1 cellular context compared by ENCODE assay signal in the genomic region with DNA sequence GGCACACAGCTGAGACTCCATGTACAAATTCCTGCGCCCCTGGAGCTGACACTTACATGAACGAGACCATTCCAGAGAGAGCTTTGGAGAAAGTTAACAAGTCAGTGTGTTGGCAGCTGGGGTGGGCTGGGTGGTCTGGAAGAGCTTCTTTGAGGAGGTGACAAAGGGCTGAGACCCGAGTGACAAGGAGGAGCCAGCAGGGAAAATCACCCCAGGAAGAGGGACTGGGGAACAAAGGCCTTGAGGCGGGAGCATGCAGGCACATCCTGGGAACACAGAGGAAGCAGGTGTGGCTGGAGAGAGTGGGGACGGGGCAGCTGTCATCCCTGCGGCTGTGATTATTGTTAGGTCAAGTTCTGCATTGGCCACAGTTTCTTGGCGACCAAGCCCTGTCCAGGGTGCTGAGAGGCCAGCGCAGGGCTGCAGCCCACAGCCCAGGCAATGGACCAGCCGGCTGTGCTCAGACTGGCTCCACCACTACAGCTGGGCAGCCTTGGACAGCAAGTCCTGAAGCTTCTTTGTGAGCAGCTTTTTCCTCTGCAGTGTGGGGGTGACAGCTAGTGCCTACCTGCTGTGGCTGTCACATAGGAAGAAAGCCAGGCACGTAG.
A peak's percentile ranks its signal among the peaks of the same experiment; 100 is the strongest.
TF ChIP-seq lines count a peak whose summit lies in the region.

No MANE protein-coding gene starts in this region.

TF ChIP-seq in HepG2, 621 proteins besides CTCF, POLR2A, EP300 and RAD21 (continued from another document):
- TF ChIP-seq, protein P1, sequence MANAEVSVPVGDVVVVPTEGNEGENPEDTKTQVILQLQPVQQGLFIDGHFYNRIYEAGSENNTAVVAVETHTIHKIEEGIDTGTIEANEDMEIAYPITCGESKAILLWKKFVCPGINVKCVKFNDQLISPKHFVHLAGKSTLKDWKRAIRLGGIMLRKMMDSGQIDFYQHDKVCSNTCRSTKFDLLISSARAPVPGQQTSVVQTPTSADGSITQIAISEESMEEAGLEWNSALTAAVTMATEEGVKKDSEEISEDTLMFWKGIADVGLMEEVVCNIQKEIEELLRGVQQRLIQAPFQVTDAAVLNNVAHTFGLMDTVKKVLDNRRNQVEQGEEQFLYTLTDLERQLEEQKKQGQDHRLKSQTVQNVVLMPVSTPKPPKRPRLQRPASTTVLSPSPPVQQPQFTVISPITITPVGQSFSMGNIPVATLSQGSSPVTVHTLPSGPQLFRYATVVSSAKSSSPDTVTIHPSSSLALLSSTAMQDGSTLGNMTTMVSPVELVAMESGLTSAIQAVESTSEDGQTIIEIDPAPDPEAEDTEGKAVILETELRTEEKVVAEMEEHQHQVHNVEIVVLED (CRISPR knock-in tag; IDR thresholded peaks at IDR 0.05; ENCODE audit: borderline replicate concordance): no peak
- peak; percentile 56; the same call in 1 of the 2 replicates for TF ChIP-seq ZNF563 (CRISPR knock-in tag; IDR thresholded peaks at IDR 0.05)
- TF ChIP-seq BORCS8-MEF2B (CRISPR knock-in tag; IDR thresholded peaks at IDR 0.05): peak; percentile 60; the same call in 1 of the 2 replicates
- TF ChIP-seq, protein P2, sequence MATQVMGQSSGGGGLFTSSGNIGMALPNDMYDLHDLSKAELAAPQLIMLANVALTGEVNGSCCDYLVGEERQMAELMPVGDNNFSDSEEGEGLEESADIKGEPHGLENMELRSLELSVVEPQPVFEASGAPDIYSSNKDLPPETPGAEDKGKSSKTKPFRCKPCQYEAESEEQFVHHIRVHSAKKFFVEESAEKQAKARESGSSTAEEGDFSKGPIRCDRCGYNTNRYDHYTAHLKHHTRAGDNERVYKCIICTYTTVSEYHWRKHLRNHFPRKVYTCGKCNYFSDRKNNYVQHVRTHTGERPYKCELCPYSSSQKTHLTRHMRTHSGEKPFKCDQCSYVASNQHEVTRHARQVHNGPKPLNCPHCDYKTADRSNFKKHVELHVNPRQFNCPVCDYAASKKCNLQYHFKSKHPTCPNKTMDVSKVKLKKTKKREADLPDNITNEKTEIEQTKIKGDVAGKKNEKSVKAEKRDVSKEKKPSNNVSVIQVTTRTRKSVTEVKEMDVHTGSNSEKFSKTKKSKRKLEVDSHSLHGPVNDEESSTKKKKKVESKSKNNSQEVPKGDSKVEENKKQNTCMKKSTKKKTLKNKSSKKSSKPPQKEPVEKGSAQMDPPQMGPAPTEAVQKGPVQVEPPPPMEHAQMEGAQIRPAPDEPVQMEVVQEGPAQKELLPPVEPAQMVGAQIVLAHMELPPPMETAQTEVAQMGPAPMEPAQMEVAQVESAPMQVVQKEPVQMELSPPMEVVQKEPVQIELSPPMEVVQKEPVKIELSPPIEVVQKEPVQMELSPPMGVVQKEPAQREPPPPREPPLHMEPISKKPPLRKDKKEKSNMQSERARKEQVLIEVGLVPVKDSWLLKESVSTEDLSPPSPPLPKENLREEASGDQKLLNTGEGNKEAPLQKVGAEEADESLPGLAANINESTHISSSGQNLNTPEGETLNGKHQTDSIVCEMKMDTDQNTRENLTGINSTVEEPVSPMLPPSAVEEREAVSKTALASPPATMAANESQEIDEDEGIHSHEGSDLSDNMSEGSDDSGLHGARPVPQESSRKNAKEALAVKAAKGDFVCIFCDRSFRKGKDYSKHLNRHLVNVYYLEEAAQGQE (IDR thresholded peaks at IDR 0.05; ENCODE audit: borderline replicate concordance in 1 of 2, low read depth in 1 of 2, low read length in 2 of 2): peak; percentile 84 to 94
- TF ChIP-seq, protein P3, sequence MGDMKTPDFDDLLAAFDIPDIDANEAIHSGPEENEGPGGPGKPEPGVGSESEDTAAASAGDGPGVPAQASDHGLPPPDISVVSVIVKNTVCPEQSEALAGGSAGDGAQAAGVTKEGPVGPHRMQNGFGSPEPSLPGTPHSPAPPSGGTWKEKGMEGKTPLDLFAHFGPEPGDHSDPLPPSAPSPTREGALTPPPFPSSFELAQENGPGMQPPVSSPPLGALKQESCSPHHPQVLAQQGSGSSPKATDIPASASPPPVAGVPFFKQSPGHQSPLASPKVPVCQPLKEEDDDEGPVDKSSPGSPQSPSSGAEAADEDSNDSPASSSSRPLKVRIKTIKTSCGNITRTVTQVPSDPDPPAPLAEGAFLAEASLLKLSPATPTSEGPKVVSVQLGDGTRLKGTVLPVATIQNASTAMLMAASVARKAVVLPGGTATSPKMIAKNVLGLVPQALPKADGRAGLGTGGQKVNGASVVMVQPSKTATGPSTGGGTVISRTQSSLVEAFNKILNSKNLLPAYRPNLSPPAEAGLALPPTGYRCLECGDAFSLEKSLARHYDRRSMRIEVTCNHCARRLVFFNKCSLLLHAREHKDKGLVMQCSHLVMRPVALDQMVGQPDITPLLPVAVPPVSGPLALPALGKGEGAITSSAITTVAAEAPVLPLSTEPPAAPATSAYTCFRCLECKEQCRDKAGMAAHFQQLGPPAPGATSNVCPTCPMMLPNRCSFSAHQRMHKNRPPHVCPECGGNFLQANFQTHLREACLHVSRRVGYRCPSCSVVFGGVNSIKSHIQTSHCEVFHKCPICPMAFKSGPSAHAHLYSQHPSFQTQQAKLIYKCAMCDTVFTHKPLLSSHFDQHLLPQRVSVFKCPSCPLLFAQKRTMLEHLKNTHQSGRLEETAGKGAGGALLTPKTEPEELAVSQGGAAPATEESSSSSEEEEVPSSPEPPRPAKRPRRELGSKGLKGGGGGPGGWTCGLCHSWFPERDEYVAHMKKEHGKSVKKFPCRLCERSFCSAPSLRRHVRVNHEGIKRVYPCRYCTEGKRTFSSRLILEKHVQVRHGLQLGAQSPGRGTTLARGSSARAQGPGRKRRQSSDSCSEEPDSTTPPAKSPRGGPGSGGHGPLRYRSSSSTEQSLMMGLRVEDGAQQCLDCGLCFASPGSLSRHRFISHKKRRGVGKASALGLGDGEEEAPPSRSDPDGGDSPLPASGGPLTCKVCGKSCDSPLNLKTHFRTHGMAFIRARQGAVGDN (CRISPR knock-in tag; IDR thresholded peaks at IDR 0.05): peak; percentile 26; the same call in 1 of the 2 replicates
- peak; percentile 96 for TF ChIP-seq MIER2 (CRISPR knock-in tag; IDR thresholded peaks at IDR 0.05)
- 0 out of 2 replicates have a peak, but pooled peaks have one; percentile 16 for TF ChIP-seq HDAC2 (CRISPR knock-in tag; IDR thresholded peaks at IDR 0.05)
- TF ChIP-seq CCDC6 (CRISPR knock-in tag; IDR thresholded peaks at IDR 0.05): no peak
- peak; percentile 34; the same call in 1 of the 2 replicates for TF ChIP-seq HES4 (CRISPR knock-in tag; IDR thresholded peaks at IDR 0.05; ENCODE audit: borderline replicate concordance)
- 0 out of 2 replicates have a peak, but pooled peaks have one; percentile 19 for TF ChIP-seq ZNF768 (CRISPR knock-in tag; IDR thresholded peaks at IDR 0.05)
- TF ChIP-seq ARHGAP35 (CRISPR knock-in tag; IDR thresholded peaks at IDR 0.05; ENCODE audit: borderline replicate concordance): no peak
- TF ChIP-seq EHMT2 (IDR thresholded peaks at IDR 0.05; ENCODE audit: borderline replicate concordance, low read depth, low read length): peak; percentile 82; the same call in 1 of the 2 replicates
TF ChIP-seq in HepG2: peak in this region for 10.
